8 cellular contexts compared by ENCODE assay signal in the genomic region with DNA sequence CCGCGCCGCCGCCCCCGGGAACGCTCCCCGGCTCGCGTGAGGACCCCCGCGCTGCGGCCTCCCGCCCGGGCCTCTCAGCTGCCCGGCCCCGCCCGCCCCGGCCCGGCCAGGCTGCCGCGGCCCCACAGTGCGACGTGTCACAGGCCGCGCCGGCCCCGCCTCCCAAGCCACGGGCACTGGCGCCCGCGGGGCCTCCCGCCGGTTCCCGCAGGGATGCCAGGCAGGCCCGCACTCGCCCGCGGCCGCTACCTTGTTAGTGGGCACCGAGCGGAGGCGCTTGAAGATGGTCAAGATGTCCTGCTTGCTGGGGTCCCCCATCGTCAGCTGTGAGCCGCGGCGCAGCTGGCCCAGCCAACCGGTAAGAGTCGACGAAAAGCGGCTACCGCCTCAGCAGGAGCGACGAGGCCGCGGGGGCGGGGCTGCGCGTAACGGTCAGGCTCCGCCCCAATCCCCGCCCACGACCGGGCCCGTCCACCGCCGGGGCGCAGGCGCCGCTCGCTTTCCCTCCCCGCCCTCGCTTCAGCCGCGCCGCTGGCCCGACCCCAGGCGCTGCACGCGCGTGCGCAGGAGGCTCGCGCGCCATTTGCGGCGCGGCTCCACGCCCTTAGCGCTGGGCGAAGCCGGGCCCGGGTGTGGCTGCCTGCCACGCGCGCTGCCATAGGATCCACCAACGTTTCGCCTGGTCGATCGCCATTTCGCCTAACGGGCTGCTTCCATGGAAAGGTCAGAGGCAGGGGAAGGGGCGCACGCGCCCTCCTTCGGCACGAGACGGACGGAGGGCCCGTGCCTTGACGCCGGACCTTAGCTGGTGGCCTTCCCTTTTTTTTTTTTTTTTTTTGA. TPM values are rescaled to one million over a fixed set of nuclear protein-coding genes. Genes with fewer than 3 reads are reported as not detected.
A peak's percentile ranks its signal among the peaks of the same experiment; 100 is the strongest.
DNase-seq lines count a peak whose midpoint lies in the region; ATAC-seq and TF ChIP-seq lines count a peak whose summit lies in the region.

A gene with protein sequence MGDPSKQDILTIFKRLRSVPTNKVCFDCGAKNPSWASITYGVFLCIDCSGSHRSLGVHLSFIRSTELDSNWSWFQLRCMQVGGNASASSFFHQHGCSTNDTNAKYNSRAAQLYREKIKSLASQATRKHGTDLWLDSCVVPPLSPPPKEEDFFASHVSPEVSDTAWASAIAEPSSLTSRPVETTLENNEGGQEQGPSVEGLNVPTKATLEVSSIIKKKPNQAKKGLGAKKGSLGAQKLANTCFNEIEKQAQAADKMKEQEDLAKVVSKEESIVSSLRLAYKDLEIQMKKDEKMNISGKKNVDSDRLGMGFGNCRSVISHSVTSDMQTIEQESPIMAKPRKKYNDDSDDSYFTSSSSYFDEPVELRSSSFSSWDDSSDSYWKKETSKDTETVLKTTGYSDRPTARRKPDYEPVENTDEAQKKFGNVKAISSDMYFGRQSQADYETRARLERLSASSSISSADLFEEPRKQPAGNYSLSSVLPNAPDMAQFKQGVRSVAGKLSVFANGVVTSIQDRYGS (minus strand): TSS at position 409 of the 840 bp plus-strand sequence. CDS start 91 bp downstream, at position 318.

- H3K4me3 ChIP-seq in ectodermal cell (ENCODE audit: insufficient read depth, low read depth, low read length) (peak within 1 kb of the TSS; percentile 75), lower lobe of right lung (peak within 1 kb of the TSS; percentile 92)

- DNase-seq in CD4-positive, alpha-beta T cell: peak; percentile 85 to 97 (median 93)
- DNase-seq in HPDE6-E6E7 (ENCODE audit: extremely low spot score): peak; percentile 93
- DNase-seq in NK-92 (lab: John Stamatoyannopoulos, UW; ENCODE audit: unreplicated experiment): peak; percentile 53
- peak; percentile 80 to 93 for DNase-seq in activated CD8-positive, alpha-beta memory T cell treated with anti-CD3 and anti-CD28 coated beads for 1 hour (ENCODE audit: extremely low read depth in 1 of 2, low read depth in 1 of 2)
- DNase-seq in lower lobe of right lung: peak; percentile 96
- DNase-seq in stimulated activated CD4-positive, alpha-beta T cell treated with anti-CD3 and anti-CD28 coated beads, TNF-alpha, amount 100 ng/mL, for 1 hour (ENCODE audit: low read depth in 3 of 3, low spot score in 1 of 3): peak; percentile 83 to 97 (median 92)

- H3K9me3 ChIP-seq in CD4-positive, alpha-beta T cell (ENCODE audit: control insufficient read depth, low read length): no peaks in the 10 kb centered on the region
- H3K9me3 ChIP-seq in ectodermal cell (ENCODE audit: control insufficient read depth, low read length): no peaks in the 10 kb centered on the region
- H3K9me3 ChIP-seq in lower lobe of right lung: no peaks in the 10 kb centered on the region

- H3K27ac Mint-ChIP-seq in CD4-positive, alpha-beta T cell: peak within 1 kb of the TSS; percentile 91

- peak; percentile 93 for ATAC-seq in CD4-positive, alpha-beta T cell (ENCODE audit: poor library complexity)
- peak; percentile 86 for ATAC-seq in GM19455 (IDR thresholded peaks at IDR 0.05; ENCODE audit: unreplicated experiment)
- peak; percentile 98 to 99 for ATAC-seq in lower lobe of right lung

- WGBS in ectodermal cell, 2 experiments: 10% methylated on average over 111 of the region's 111 CpGs

- CTCF ChIA-PET in CD4-positive, alpha-beta T cell (lab: Charles Lee): interaction anchor here (2.0 kb wide), 1 partner anchor 11 kb away, joined by 11 read pairs; no protein-coding TSS in a partner anchor

- peak within 1 kb of the TSS; percentile 86 for H3K27ac ChIP-seq in CD4-positive, alpha-beta T cell (ENCODE audit: low read depth, low read length)
- H3K27ac ChIP-seq in ectodermal cell (ENCODE audit: insufficient read depth, low read depth, low read length, poor library complexity, severe bottlenecking) (peak within 1 kb of the TSS; percentile 94), lower lobe of right lung (peak within 1 kb of the TSS; percentile 97)

- peak within 1 kb of the TSS; percentile 92 for H3K4me3 Mint-ChIP-seq in CD4-positive, alpha-beta T cell

- H3K36me3 ChIP-seq in ectodermal cell (ENCODE audit: control insufficient read depth, insufficient read depth, low read length) (no peaks in the 10 kb centered on the region), lower lobe of right lung (peaks cover 5% of the 10 kb centered on the region)

- peaks cover 12% of the 10 kb centered on the region for H3K4me1 Mint-ChIP-seq in CD4-positive, alpha-beta T cell (ENCODE audit: low read depth)

- no peaks in the 10 kb centered on the region for H3K27me3 Mint-ChIP-seq in CD4-positive, alpha-beta T cell

- H3K36me3 Mint-ChIP-seq in CD4-positive, alpha-beta T cell (ENCODE audit: low read depth): peaks cover 4% of the 10 kb centered on the region

- H3K4me1 ChIP-seq in ectodermal cell (ENCODE audit: control insufficient read depth, insufficient read depth, low read length): peaks cover 6% of the 10 kb centered on the region
- peaks cover 13% of the 10 kb centered on the region for H3K4me1 ChIP-seq in lower lobe of right lung

- no peaks in the 10 kb centered on the region for H3K27me3 ChIP-seq in CD4-positive, alpha-beta T cell (ENCODE audit: control insufficient read depth, insufficient read depth, low read length)
- H3K27me3 ChIP-seq in ectodermal cell (ENCODE audit: control insufficient read depth, insufficient read depth, low read length, poor library complexity, severe bottlenecking): peaks cover 28% of the 10 kb centered on the region
- H3K27me3 ChIP-seq in lower lobe of right lung (ENCODE audit: low read depth): no peaks in the 10 kb centered on the region

- POLR2A ChIA-PET in CD4-positive, alpha-beta T cell (lab: Charles Lee): interaction anchor here (0.6 to 1.4 kb wide), 7 partner anchors 11 to 331 kb away, joined by 3 to 6 read pairs (median 3); partner anchors contain the start of genes CYB5R3 and TTLL12

- TF ChIP-seq CTCF in CD4-positive, alpha-beta T cell (IDR thresholded peaks at IDR 0.05): no peak
- TF ChIP-seq CTCF in lower lobe of right lung (IDR thresholded peaks at IDR 0.05): no peak

- no peaks in the 10 kb centered on the region for H3K9me3 Mint-ChIP-seq in CD4-positive, alpha-beta T cell

- intact Hi-C loops in CD4-positive, alpha-beta T cell (cut with DNase I, micrococcal nuclease): loop anchor here (1.0 to 5.0 kb wide), 5 partner anchors 157 to 330 kb away; partner anchors contain the start of genes PACSIN2 (in 1 of the 2), POLDIP3 (in 1 of the 2), TTLL1 (in 1 of the 2) and TTLL12 (in 1 of the 2)
- intact Hi-C loops in lower lobe of right lung (cut with DNase I): no loop called here

RNA-seq across cellular contexts. Expression of the gene that starts here (rescaled TPM):
- 10 to 100 TPM; 19.5 to 21.4 TPM for total RNA-seq in CD4-positive, alpha-beta T cell
- 25.7 TPM for polyA plus RNA-seq in ectodermal cell (2013, experiment 1 of 4)
- polyA plus RNA-seq in ectodermal cell (2013, experiment 2 of 4): 24.5 TPM
- 22.7 TPM for polyA plus RNA-seq in ectodermal cell (2013, experiment 3 of 4)
- 26.9 TPM for polyA plus RNA-seq in ectodermal cell (2013, experiment 4 of 4)
- total RNA-seq in lower lobe of right lung: 39.9 TPM

Comparison
In these comparisons a context has a peak if more than half of its experiments do, and no peak if none do; other contexts are left out.
1. Peak in every context shown above with its lines: DNase-seq, ATAC-seq, H3K4me3 ChIP-seq and H3K27ac ChIP-seq.